Comparison of ENCODE assay signal across 24 cellular contexts in the genomic region with DNA sequence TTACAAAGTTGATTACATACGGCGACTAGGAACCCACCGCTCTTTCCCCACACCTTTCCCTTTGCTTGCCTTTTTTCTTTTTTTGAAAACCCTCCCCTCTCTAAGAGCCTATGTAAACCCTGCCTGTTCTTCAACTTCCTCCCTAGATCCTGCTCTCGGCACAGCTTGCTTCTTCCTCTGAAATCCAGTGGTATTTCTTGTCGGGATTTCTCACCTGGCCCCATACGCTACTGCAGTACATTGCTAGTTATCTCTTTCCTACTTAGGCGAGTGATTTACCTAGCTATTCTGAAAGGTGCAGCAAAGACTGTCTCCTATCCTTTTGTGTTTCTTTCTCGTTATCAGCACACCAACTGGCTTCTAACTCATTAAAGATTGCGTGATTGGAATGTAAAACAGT.
"Had no signal": no experiment of that assay in that cellular context is flagged by ENCODE, and none has a peak within 500 bp of the region (broad histone marks: within the 10 kb centered on the region; RNA-seq: fewer than 3 reads in every experiment).

No MANE protein-coding gene starts in this region.

- H3K4me3 Mint-ChIP-seq: activated CD8-positive, alpha-beta T cell treated with anti-CD3 and anti-CD28 coated beads, Interleukin-2, amount 10 ng/mL, durations not matched to agents 7 days and 5 days; activated naive CD8-positive, alpha-beta T cell treated with anti-CD3 and anti-CD28 coated beads, Interleukin-2, amount 50 U/mL, for 24 hours; activated T-helper 1 cell treated with anti-CD3 and anti-CD28 coated beads, Interleukin-12 subunit alpha, Interleukin-12 subunit beta, Interleukin-2, Interleukin-4 antibody, amounts not matched to agents 30 ng/mL and 10 ng/mL and 1 ng/mL, durations not matched to agents 14 hours and 24 hours and 36 hours; brain; effector memory CD8-positive, alpha-beta T cell; neural crest cell; T-cell had no signal

- H3K4me3 ChIP-seq: dorsolateral prefrontal cortex, spleen, upper lobe of right lung had no signal

- H3K27ac ChIP-seq: upper lobe of right lung, WERI-Rb-1 had no signal

- H3K27ac Mint-ChIP-seq: activated CD8-positive, alpha-beta T cell treated with anti-CD3 and anti-CD28 coated beads, Interleukin-2, amount 10 ng/mL, durations not matched to agents 7 days and 5 days; activated naive CD8-positive, alpha-beta T cell treated with anti-CD3 and anti-CD28 coated beads, Interleukin-2, amount 50 U/mL, for 24 hours; activated T-helper 1 cell treated with anti-CD3 and anti-CD28 coated beads, Interleukin-12 subunit alpha, Interleukin-12 subunit beta, Interleukin-2, Interleukin-4 antibody, amounts not matched to agents 30 ng/mL and 10 ng/mL and 1 ng/mL, durations not matched to agents 14 hours and 24 hours and 36 hours; effector memory CD8-positive, alpha-beta T cell; T-cell had no signal

- ATAC-seq: activated CD8-positive, alpha-beta T cell treated with anti-CD3 and anti-CD28 coated beads, Interleukin-2, amount 10 ng/mL, durations not matched to agents 7 days and 5 days; activated naive CD8-positive, alpha-beta T cell treated with anti-CD3 and anti-CD28 coated beads, Interleukin-2, amount 50 U/mL, for 24 hours; effector memory CD8-positive, alpha-beta T cell; T-cell had no signal

- H3K27me3 Mint-ChIP-seq: brain had no signal

- H3K27me3 ChIP-seq: upper lobe of right lung had no signal

- H3K36me3 ChIP-seq: spleen, upper lobe of right lung, WERI-Rb-1 had no signal

- H3K9me3 ChIP-seq: spleen, upper lobe of right lung had no signal

- DNase-seq: activated CD4-positive, alpha-beta T cell treated with anti-CD3 and anti-CD28 coated beads for 1 hour; activated CD4-positive, alpha-beta T cell treated with anti-CD3 and anti-CD28 coated beads, Interleukin-2, amount 50 U/mL, for 1 hour; activated CD8-positive, alpha-beta T cell treated with anti-CD3 and anti-CD28 coated beads, Interleukin-2, amount 10 ng/mL, durations not matched to agents 7 days and 5 days; activated gamma-delta T cell; activated naive CD4-positive, alpha-beta T cell treated with anti-CD3 and anti-CD28 coated beads, Interleukin-2, amount 50 U/mL, for 16 hours; activated naive CD8-positive, alpha-beta T cell treated with anti-CD3 and anti-CD28 coated beads, Interleukin-2, amount 50 U/mL, for 24 hours; anterior cingulate cortex; caudate nucleus; dorsolateral prefrontal cortex; effector memory CD8-positive, alpha-beta T cell; foreskin fibroblast; kidney glomerular epithelial cell; left ventricle myocardium superior; mammary epithelial cell; occipital lobe; spleen; stimulated activated CD4-positive, alpha-beta T cell treated with anti-CD3 and anti-CD28 coated beads, Interleukin-4, amount 100 ng/mL, for 1 hour; stimulated activated naive CD4-positive, alpha-beta T cell treated with Interleukin-2 at 50 U/mL for 16 hours; T-cell; upper lobe of right lung; WERI-Rb-1 had no signal

- H3K9me3 Mint-ChIP-seq: effector memory CD8-positive, alpha-beta T cell had no signal
